In the genomic region with DNA sequence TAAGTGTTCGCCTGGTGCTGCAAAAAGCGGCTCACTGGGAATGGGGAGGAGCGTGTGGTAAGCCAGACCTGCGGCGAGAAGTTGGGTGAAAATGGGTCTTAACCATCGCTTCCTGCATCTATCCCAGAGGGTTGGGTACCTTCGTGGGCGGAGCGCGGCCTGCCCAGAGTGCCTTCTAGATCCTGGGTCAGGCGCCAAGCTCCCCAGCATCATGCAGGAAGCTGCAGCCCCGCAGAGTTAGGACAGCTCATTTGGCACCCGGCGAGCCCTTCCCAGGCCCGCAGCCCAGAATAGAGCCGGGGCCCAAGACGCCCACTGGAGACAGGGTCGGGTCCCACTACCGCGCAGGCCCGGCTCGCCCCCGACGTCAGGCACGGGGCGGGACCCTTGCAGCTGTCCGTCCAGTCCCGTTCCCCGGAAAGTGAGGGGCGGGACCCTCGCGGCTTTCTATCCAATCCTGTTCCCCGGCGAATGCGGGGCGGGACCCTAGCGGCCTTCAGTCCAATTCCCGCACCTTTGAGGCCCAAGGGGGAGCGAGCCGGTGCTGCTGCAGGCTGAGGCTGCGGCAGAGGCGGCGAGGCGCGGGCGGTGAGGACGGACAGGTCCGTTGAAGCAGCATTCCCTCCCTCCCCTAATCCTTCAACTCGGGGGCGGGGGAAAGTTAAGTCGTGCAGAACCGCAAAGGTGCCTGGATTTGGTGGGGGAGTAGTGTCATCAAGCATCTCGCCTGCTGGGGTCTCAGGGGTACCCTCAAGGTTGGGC, we compare ENCODE assay signal across 8 cellular contexts. TPM values are rescaled to one million over a fixed set of nuclear protein-coding genes. Genes with fewer than 3 reads are reported as not detected.
DNase-seq lines count a peak whose midpoint lies in the region; ATAC-seq and TF ChIP-seq lines count a peak whose summit lies in the region.

A gene with protein sequence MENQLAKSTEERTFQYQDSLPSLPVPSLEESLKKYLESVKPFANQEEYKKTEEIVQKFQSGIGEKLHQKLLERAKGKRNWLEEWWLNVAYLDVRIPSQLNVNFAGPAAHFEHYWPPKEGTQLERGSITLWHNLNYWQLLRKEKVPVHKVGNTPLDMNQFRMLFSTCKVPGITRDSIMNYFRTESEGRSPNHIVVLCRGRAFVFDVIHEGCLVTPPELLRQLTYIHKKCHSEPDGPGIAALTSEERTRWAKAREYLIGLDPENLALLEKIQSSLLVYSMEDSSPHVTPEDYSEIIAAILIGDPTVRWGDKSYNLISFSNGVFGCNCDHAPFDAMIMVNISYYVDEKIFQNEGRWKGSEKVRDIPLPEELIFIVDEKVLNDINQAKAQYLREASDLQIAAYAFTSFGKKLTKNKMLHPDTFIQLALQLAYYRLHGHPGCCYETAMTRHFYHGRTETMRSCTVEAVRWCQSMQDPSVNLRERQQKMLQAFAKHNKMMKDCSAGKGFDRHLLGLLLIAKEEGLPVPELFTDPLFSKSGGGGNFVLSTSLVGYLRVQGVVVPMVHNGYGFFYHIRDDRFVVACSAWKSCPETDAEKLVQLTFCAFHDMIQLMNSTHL (plus strand): TSS at position 499 of the 762 bp plus-strand sequence. CDS start 3,405 bp downstream, outside the sequence.

- TF ChIP-seq POLR2A in vagina (IDR thresholded peaks at IDR 0.05): peak in 1 of 2 donors; percentile 42

- H3K4me3 ChIP-seq in astrocyte of the cerebellum (ENCODE audit: low read depth, low read length) (peak within 1 kb of the TSS; percentile 66), rectal smooth muscle tissue (ENCODE audit: low read length) (peak within 1 kb of the TSS; percentile 89), vagina (peak within 1 kb of the TSS; percentile 80 to 88)

- intact Hi-C loops in vagina (cut with DNase I): no loop called here

- no peaks in the 10 kb centered on the region for H3K27me3 ChIP-seq in rectal smooth muscle tissue (ENCODE audit: control insufficient read depth, insufficient read depth, low read length)
- H3K27me3 ChIP-seq in vagina: no peaks in the 10 kb centered on the region

- peak within 1 kb of the TSS; percentile 86 for H3K9ac ChIP-seq in rectal smooth muscle tissue (ENCODE audit: low read length)

- DNase-seq in NCI-H187 (lab: John Stamatoyannopoulos, UW) (peak; percentile 82 to 95), T-helper 22 cell (ENCODE audit: low read depth) (peak; percentile 90), astrocyte of the cerebellum (ENCODE audit: low read depth) (peak; percentile 75), hepatic stellate cell (ENCODE audit: low spot score) (peak; percentile 91), vagina (ENCODE audit: extremely low spot score in 2 of 2) (peak; percentile 94 to 97)

- in situ Hi-C loops in astrocyte of the cerebellum (cut with HindIII; ENCODE audit: low sequenced_read_pairs): no loop called here

- TF ChIP-seq CTCF in astrocyte of the cerebellum (IDR thresholded peaks at IDR 0.05; ENCODE audit: low read depth, low read length, missing control alignments) (no peak), vagina (IDR thresholded peaks at IDR 0.05) (no peak)

- H3K4me1 ChIP-seq in rectal smooth muscle tissue (ENCODE audit: control insufficient read depth, insufficient read depth, low read length) (peaks cover 6% of the 10 kb centered on the region), vagina (peaks cover 42% of the 10 kb centered on the region)

- H3K36me3 ChIP-seq in rectal smooth muscle tissue (ENCODE audit: control insufficient read depth, insufficient read depth, low read length) (peaks cover 8% of the 10 kb centered on the region), vagina (peaks cover 0 to 24% of the 10 kb centered on the region in 2 donors)

- ATAC-seq in GM18502 (IDR thresholded peaks at IDR 0.05; ENCODE audit: poor library complexity, unreplicated experiment) (peak; percentile 97), HG02943 (IDR thresholded peaks at IDR 0.05; ENCODE audit: low read depth, unreplicated experiment) (peak; percentile 98)

- H3K9me3 ChIP-seq in vagina: no peaks in the 10 kb centered on the region

- H3K27ac ChIP-seq in rectal smooth muscle tissue (ENCODE audit: low read depth, low read length): peak within 1 kb of the TSS; percentile 87
- H3K27ac ChIP-seq in vagina: peak within 1 kb of the TSS; percentile 82

RNA-seq across cellular contexts. Expression of the gene that starts here (rescaled TPM):
- 38.1 TPM for total RNA-seq in vagina

Comparison
In these comparisons a context has a peak if more than half of its experiments do, and no peak if none do; other contexts are left out.
1. Peak in every context shown above with its lines: DNase-seq, ATAC-seq, H3K4me3 ChIP-seq and H3K27ac ChIP-seq.